ENCODE assay signal across 1 cellular context in genomic region chr20:408843-409696, GRCh38.
TF ChIP-seq lines count a peak whose summit lies in the region.

No MANE protein-coding gene starts in this region.

TF ChIP-seq in HepG2, 621 proteins besides CTCF, POLR2A, EP300 and RAD21 (continued from another document and continues in another):
- TF ChIP-seq ZNF280D (CRISPR knock-in tag; IDR thresholded peaks at IDR 0.05), result peak; percentile 33; the same call in 1 of the 2 replicates
- no peak for TF ChIP-seq MAFG (CRISPR knock-in tag; IDR thresholded peaks at IDR 0.05)
- no peak; the same call in 1 of the 2 replicates for TF ChIP-seq E2F1 (CRISPR knock-in tag; IDR thresholded peaks at IDR 0.05)
- TF ChIP-seq SNAPC5 (CRISPR knock-in tag; IDR thresholded peaks at IDR 0.05; ENCODE audit: borderline replicate concordance), result peak; percentile 34; the same call in 1 of the 2 replicates
- TF ChIP-seq DZIP1 (CRISPR knock-in tag; IDR thresholded peaks at IDR 0.05), result peak; percentile 60; the same call in 1 of the 2 replicates
- 0 out of 2 replicates have a peak, but pooled peaks have one; percentile 64 for TF ChIP-seq ZNF414 (CRISPR knock-in tag; IDR thresholded peaks at IDR 0.05)
- peak; percentile 13; the same call in 1 of the 2 replicates for TF ChIP-seq ATF2 (CRISPR knock-in tag; IDR thresholded peaks at IDR 0.05)
- no peak for TF ChIP-seq CREM (IDR thresholded peaks at IDR 0.05)
- TF ChIP-seq CREM (CRISPR knock-in tag; IDR thresholded peaks at IDR 0.05), result no peak
- TF ChIP-seq CSRNP1 (CRISPR knock-in tag; IDR thresholded peaks at IDR 0.05), result no peak
- no peak; the same call in 1 of the 2 replicates for TF ChIP-seq MTERF4 (CRISPR knock-in tag; IDR thresholded peaks at IDR 0.05)
- TF ChIP-seq MNT (IDR thresholded peaks at IDR 0.05), result peak; percentile 55; the same call in 1 of the 2 replicates
- no peak for TF ChIP-seq ZNF33B (CRISPR knock-in tag; IDR thresholded peaks at IDR 0.05)
- TF ChIP-seq ZSCAN12 (CRISPR knock-in tag; IDR thresholded peaks at IDR 0.05), result 0 out of 2 replicates have a peak, but pooled peaks have one; percentile 65
- peak; percentile 68; the same call in 1 of the 2 replicates for TF ChIP-seq SMYD3 (CRISPR knock-in tag; IDR thresholded peaks at IDR 0.05)
- TF ChIP-seq TGIF2 (CRISPR knock-in tag; IDR thresholded peaks at IDR 0.05), result peak; percentile 83; the same call in 1 of the 2 replicates
- no peak for TF ChIP-seq HNF4A (CRISPR knock-in tag; IDR thresholded peaks at IDR 0.05)
- TF ChIP-seq MED13 (CRISPR knock-in tag; IDR thresholded peaks at IDR 0.05), result no peak; the same call in 1 of the 2 replicates
- no peak for TF ChIP-seq ETS1 (CRISPR knock-in tag; IDR thresholded peaks at IDR 0.05)
- TF ChIP-seq POLR2AphosphoS5 (IDR thresholded peaks at IDR 0.05; ENCODE audit: low read depth, low read length), result peak; percentile 3; the same call in 1 of the 2 replicates
- 0 out of 2 replicates have a peak, but pooled peaks have one; percentile 9 for TF ChIP-seq ZNF276 (CRISPR knock-in tag; IDR thresholded peaks at IDR 0.05; ENCODE audit: low read depth)
- no peak for TF ChIP-seq ZNF33A (CRISPR knock-in tag; IDR thresholded peaks at IDR 0.05; ENCODE audit: borderline replicate concordance)
- TF ChIP-seq TFDP2 (CRISPR knock-in tag; IDR thresholded peaks at IDR 0.05), result no peak; the same call in 1 of the 2 replicates
- no peak for TF ChIP-seq SP1 (IDR thresholded peaks at IDR 0.05)
- TF ChIP-seq SP1 (CRISPR knock-in tag; IDR thresholded peaks at IDR 0.05), result no peak
- no peak for TF ChIP-seq ZNF766 (CRISPR knock-in tag; IDR thresholded peaks at IDR 0.05; ENCODE audit: borderline replicate concordance)
- TF ChIP-seq TRIM24 (CRISPR knock-in tag; IDR thresholded peaks at IDR 0.05), result no peak
- TF ChIP-seq ZNF747 (CRISPR knock-in tag; IDR thresholded peaks at IDR 0.05; ENCODE audit: borderline replicate concordance), result no peak
- no peak for TF ChIP-seq ZBTB39 (CRISPR knock-in tag; IDR thresholded peaks at IDR 0.05)
- 0 out of 2 replicates have a peak, but pooled peaks have one; percentile 60 for TF ChIP-seq PBX3 (CRISPR knock-in tag; IDR thresholded peaks at IDR 0.05; ENCODE audit: borderline replicate concordance)
